1 cellular context compared by ENCODE assay signal in the genomic region with DNA sequence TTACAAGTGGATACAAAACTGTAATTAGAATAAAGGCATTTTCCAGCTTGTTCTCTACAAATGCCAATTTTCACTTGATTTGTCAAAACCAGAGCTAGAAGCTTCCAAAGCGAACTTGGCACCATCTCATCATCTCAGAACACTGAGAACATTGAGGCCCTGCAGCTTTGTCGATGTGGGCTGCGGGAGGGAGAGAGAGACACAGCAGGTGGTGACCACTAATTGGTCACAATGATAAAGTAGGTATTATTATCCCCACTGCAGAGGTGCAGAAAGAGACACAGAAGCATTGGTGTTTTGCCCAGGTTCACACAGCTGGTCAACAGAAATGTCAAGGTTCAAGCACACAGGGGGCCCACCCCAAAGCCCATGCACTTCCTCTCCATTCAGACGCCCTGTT.
TF ChIP-seq lines count a peak whose summit lies in the region.

No MANE protein-coding gene starts in this region.

TF ChIP-seq in HEK293, 187 proteins besides CTCF, POLR2A, EP300 and RAD21 (continued from another document):
- TF ChIP-seq WT1 (tag by site-specific recombination; IDR thresholded peaks at IDR 0.05) (peak; percentile 63; the same call in 1 of the 2 replicates), ZNF221 (tag by site-specific recombination; IDR thresholded peaks at IDR 0.05; ENCODE audit: borderline replicate concordance) (no peak), ZNF423 (tag by site-specific recombination; IDR thresholded peaks at IDR 0.05) (0 out of 2 replicates have a peak, but pooled peaks have one; percentile 39), OSR2 (tag by site-specific recombination; IDR thresholded peaks at IDR 0.05) (peak; percentile 74)
